8 cellular contexts compared by ENCODE assay signal in genomic region chr20:25859649-25860530, GRCh38.
A peak's percentile ranks its signal among the peaks of the same experiment; 100 is the strongest.
DNase-seq lines count a peak whose midpoint lies in the region; ATAC-seq lines count a peak whose summit lies in the region.

No MANE protein-coding gene starts in this region.

- H3K9me3 Mint-ChIP-seq in T-cell = no peaks in the 10 kb centered on the region
- H3K9me3 Mint-ChIP-seq in activated naive CD8-positive, alpha-beta T cell treated with anti-CD3 and anti-CD28 coated beads, Interleukin-2, amount 50 U/mL, for 24 hours = peaks cover 4% of the 10 kb centered on the region

- peak; percentile 39 for ATAC-seq in HG03460 (IDR thresholded peaks at IDR 0.05; ENCODE audit: unreplicated experiment)
- ATAC-seq in T-cell (replicated peaks in 1 of 4) = peak; percentile 40 to 72 (median 59)
- ATAC-seq in activated naive CD8-positive, alpha-beta T cell treated with anti-CD3 and anti-CD28 coated beads, Interleukin-2, amount 50 U/mL, for 24 hours = peak; percentile 55
- ATAC-seq in left ventricle myocardium superior = peak; percentile 69
- ATAC-seq in GM19452 (IDR thresholded peaks at IDR 0.05; ENCODE audit: unreplicated experiment) = no peak

- no peaks in the 10 kb centered on the region for H3K36me3 Mint-ChIP-seq in T-cell
- H3K36me3 Mint-ChIP-seq in activated naive CD8-positive, alpha-beta T cell treated with anti-CD3 and anti-CD28 coated beads, Interleukin-2, amount 50 U/mL, for 24 hours (ENCODE audit: low read depth) = no peaks in the 10 kb centered on the region

- peak overlapping the region; percentile 21 to 77 (median 69) for H3K4me3 Mint-ChIP-seq in T-cell
- H3K4me3 Mint-ChIP-seq in activated naive CD8-positive, alpha-beta T cell treated with anti-CD3 and anti-CD28 coated beads, Interleukin-2, amount 50 U/mL, for 24 hours = no peak overlapping the region

- H3K27ac Mint-ChIP-seq in T-cell = no peak overlapping the region
- no peak overlapping the region for H3K27ac Mint-ChIP-seq in activated naive CD8-positive, alpha-beta T cell treated with anti-CD3 and anti-CD28 coated beads, Interleukin-2, amount 50 U/mL, for 24 hours

- POLR2A ChIA-PET in T-cell (lab: Charles Lee) = no interaction called here

- peaks cover 67 to 74% of the 10 kb centered on the region in 2 donors for H3K27me3 Mint-ChIP-seq in T-cell
- H3K27me3 Mint-ChIP-seq in activated naive CD8-positive, alpha-beta T cell treated with anti-CD3 and anti-CD28 coated beads, Interleukin-2, amount 50 U/mL, for 24 hours = peaks cover 68% of the 10 kb centered on the region

- CTCF ChIA-PET in T-cell (lab: Charles Lee) = no interaction called here

- DNase-seq in DMS53 treated with DMSO at 0.1 percent for 48 hours (lab: John Stamatoyannopoulos, UW; ENCODE audit: unreplicated experiment) (peak; percentile 51), T-cell (peak in 33 of 34 experiments; percentile 45 to 82 (median 70)), left ventricle myocardium superior (peak; percentile 89), retina (peak; percentile 88), SKM-1 treated with dmso at 0.1 percent for 144 hours (lab: John Stamatoyannopoulos, UW; ENCODE audit: unreplicated experiment) (no peak)
- DNase-seq in activated naive CD8-positive, alpha-beta T cell treated with anti-CD3 and anti-CD28 coated beads, Interleukin-2, amount 50 U/mL, for 24 hours = peak; percentile 73

- intact Hi-C loops in left ventricle myocardium superior (cut with micrococcal nuclease) = no loop called here

- peaks cover 43 to 59% (median 57%) of the 10 kb centered on the region in 3 donors for H3K4me1 Mint-ChIP-seq in T-cell
- H3K4me1 Mint-ChIP-seq in activated naive CD8-positive, alpha-beta T cell treated with anti-CD3 and anti-CD28 coated beads, Interleukin-2, amount 50 U/mL, for 24 hours = peaks cover 31% of the 10 kb centered on the region
